ENCODE assay signal across 21 cellular contexts in the genomic region with DNA sequence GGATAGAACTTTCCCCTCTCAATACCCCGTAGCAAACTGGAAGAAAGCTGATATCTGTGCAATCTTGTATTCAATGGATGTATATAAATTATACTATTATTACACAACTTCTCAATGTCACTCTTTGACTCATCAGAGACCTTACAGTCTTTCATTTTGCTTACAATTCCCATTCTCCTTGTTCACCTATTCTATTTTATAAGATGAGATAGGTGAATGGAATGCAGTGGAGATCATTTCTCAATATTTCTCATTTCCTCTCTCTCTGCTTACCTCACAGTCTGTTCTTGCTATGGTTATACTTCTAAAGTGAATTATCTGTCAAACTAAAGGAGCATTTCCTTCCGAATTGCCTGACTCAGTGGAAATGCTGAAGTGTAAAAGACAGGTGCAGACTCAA. TPM values are rescaled to one million over a fixed set of nuclear protein-coding genes. Genes with fewer than 3 reads are reported as not detected.
DNase-seq lines count a peak whose midpoint lies in the region; ATAC-seq, FAIRE-seq and TF ChIP-seq lines count a peak whose summit lies in the region.
"Had no signal": no experiment of that assay in that cellular context is flagged by ENCODE, and none has a peak within 500 bp of the region (broad histone marks: within the 10 kb centered on the region; RNA-seq: fewer than 3 reads in every experiment).

No MANE protein-coding gene starts in this region.

- peaks cover 14 to 16% of the 10 kb centered on the region in 2 donors for H3K27me3 Mint-ChIP-seq in T-cell

- POLR2A ChIA-PET in T-cell (lab: Charles Lee), result no interaction called here

- H3K4me1 ChIP-seq in transverse colon, result peaks cover under 1 to 17% (median 13%) of the 10 kb centered on the region in 4 donors
- H3K4me1 ChIP-seq: BE2C had no signal

- H3K36me3 Mint-ChIP-seq in T-cell, result no peaks in the 10 kb centered on the region
- H3K36me3 Mint-ChIP-seq: CD4-positive, CD25-positive, alpha-beta regulatory T cell had no signal

- no peak overlapping the region for H3K4me3 Mint-ChIP-seq in T-cell
- H3K4me3 Mint-ChIP-seq: CD4-positive, CD25-positive, alpha-beta regulatory T cell; GM23338 had no signal

- H3K27me3 ChIP-seq in bronchial epithelial cell (ENCODE audit: control insufficient read depth, insufficient read depth, low read length) (no peaks in the 10 kb centered on the region), transverse colon (peaks cover 30% of the 10 kb centered on the region)

- H3K4me3 ChIP-seq in bronchial epithelial cell (ENCODE audit: low read depth, low read length) (no peak overlapping the region), transverse colon (no peak overlapping the region)
- H3K4me3 ChIP-seq: GM12878, GM23338 had no signal

- no peak for FAIRE-seq in bronchial epithelial cell (lab: Jason Lieb, UNC)
- FAIRE-seq: GM12878 had no signal

- H3K27ac ChIP-seq in transverse colon, result no peak overlapping the region

- no peak for ATAC-seq in T-cell (replicated peaks in 1 of 4)
- ATAC-seq: GM12878, GM23338, HCT116 had no signal

- WGBS in transverse colon (ENCODE audit: low coverage in 1 of 2), 2 donors, result 82 to 86% methylated on average over 2 of the region's 2 CpGs

- TF ChIP-seq CTCF in bronchial epithelial cell (IDR thresholded peaks at IDR 0.05; ENCODE audit: insufficient read depth, low read length, severe bottlenecking), result no peak
- TF ChIP-seq CTCF in transverse colon (IDR thresholded peaks at IDR 0.05), result no peak

- in situ Hi-C loops in transverse colon (cut with MboI; ENCODE audit: low pct_ligation_motif_present in 1 of 4, low pct_unique_long_range_greater_than_20kb in 1 of 4, low sequenced_read_pairs in 3 of 4), result loop anchor here in 1 of 4 donors (10.0 kb wide), 1 partner anchor 335 kb away; no protein-coding TSS in a partner anchor

- H3K4me1 Mint-ChIP-seq in T-cell, result no peaks in the 10 kb centered on the region
- H3K4me1 Mint-ChIP-seq: CD4-positive, CD25-positive, alpha-beta regulatory T cell had no signal

- intact Hi-C loops in transverse colon (cut with DNase I; ENCODE audit: low total_unique reads), result no loop called here

- TF ChIP-seq EP300 in transverse colon (IDR thresholded peaks at IDR 0.05; ENCODE audit: low read depth), result no peak

- H3K36me3 ChIP-seq in bronchial epithelial cell (ENCODE audit: control insufficient read depth, insufficient read depth, low read length) (no peaks in the 10 kb centered on the region), transverse colon (no peaks in the 10 kb centered on the region)
- H3K36me3 ChIP-seq: BE2C had no signal

- H3K9me3 ChIP-seq in transverse colon, result no peaks in the 10 kb centered on the region
- H3K9me3 ChIP-seq: BE2C had no signal

- CTCF ChIA-PET in T-cell (lab: Charles Lee), result no interaction called here

- DNase-seq in ELR (ENCODE audit: low read depth) (peak; percentile 74), M059J (ENCODE audit: low read depth) (peak; percentile 4), bronchial epithelial cell (ENCODE audit: low read depth) (peak; percentile 96), kidney tubule cell (ENCODE audit: low spot score) (peak; percentile 79), transverse colon (no peak), T-cell (no peak)
- DNase-seq in stimulated activated naive CD4-positive, alpha-beta T cell treated with Interleukin-2 at 50 U/mL for 16 hours (lab: John Stamatoyannopoulos, UW), result no peak
- no peak for DNase-seq in effector CD8-positive, alpha-beta T cell (lab: John Stamatoyannopoulos, UW)
- DNase-seq: BE2C; CD4-positive, CD25-positive, alpha-beta regulatory T cell; COR-L47; KG1; NCI-H1048; NCI-H1436 treated with DMSO at 0.1 percent for 48 hours; NCI-H2029; NCI-H345; NCI-H524 treated with DMSO at 0.1 percent for 48 hours had no signal

- H3K27ac Mint-ChIP-seq in T-cell, result no peak overlapping the region
- H3K27ac Mint-ChIP-seq: CD4-positive, CD25-positive, alpha-beta regulatory T cell; GM23338 had no signal

- H3K9me3 Mint-ChIP-seq in T-cell, result peaks cover 0 to 4% (median 0%) of the 10 kb centered on the region in 3 donors
- H3K9me3 Mint-ChIP-seq: GM23338 had no signal

- TF ChIP-seq POLR2A in transverse colon (IDR thresholded peaks at IDR 0.05), result no peak

RNA-seq across cellular contexts. Expression of gene FOXA1, which starts 14.9 kb away (rescaled TPM):
- total RNA-seq in M059J (2014; rRNA removed; shearing (Covaris generic)), result not detected in 2 replicates
- 4.9 and 5.3 TPM in 2 replicates for total RNA-seq in bronchial epithelial cell
- total RNA-seq in transverse colon, result 100 to 1,000 TPM in 1 of 4 donors, 10 to 100 TPM in 3; 53.2 to 157 (median 71.4) TPM
- total RNA-seq in T-cell, result under 1 TPM in 4 of 5 donors, not detected in 1; 0.23 to 0.67 (median 0.57) TPM
- total RNA-seq: GM23338 had no signal

RNA-seq across cellular contexts. Expression of gene TTC6, which starts 15.3 kb away (rescaled TPM):
- total RNA-seq in M059J (2014; rRNA removed; shearing (Covaris generic)), result not detected in 2 replicates
- total RNA-seq in bronchial epithelial cell (0.53 and 1.2 TPM in 2 replicates), transverse colon (10 to 100 TPM in 1 of 4 donors, 1 to 10 TPM in 3; 1.5 to 12.5 (median 4.9) TPM), T-cell (not detected)
- total RNA-seq: CD4-positive, CD25-positive, alpha-beta regulatory T cell; GM12878; GM23338; SK-MEL-5 had no signal

Comparison
In these comparisons a context has a peak if more than half of its experiments do, and no peak if none do; other contexts are left out.
1. DNase-seq: peak in ELR (single experiment), M059J (single experiment), bronchial epithelial cell (single experiment) and kidney tubule cell (single experiment); none in stimulated activated naive CD4-positive, alpha-beta T cell treated with Interleukin-2 at 50 U/mL for 16 hours (single experiment), effector CD8-positive, alpha-beta T cell (single experiment), transverse colon (single experiment) and T-cell (0 of 34).